Comparison of ENCODE assay signal across 28 cellular contexts in genomic region chr20:61128701-61129655, GRCh38.
"Had no signal": no experiment of that assay in that cellular context is flagged by ENCODE, and none has a peak within 500 bp of the region (broad histone marks: within the 10 kb centered on the region; RNA-seq: fewer than 3 reads in every experiment).

No MANE protein-coding gene starts in this region.

- H3K4me1 ChIP-seq: breast epithelium, lower lobe of right lung, suprapubic skin, tibial artery, upper lobe of right lung had no signal

- H3K4me3 ChIP-seq: breast epithelium, lower lobe of right lung, mucosa of descending colon, suprapubic skin, tibial artery, upper lobe of right lung had no signal

- H3K9me3 ChIP-seq: breast epithelium, lower lobe of right lung, mucosa of descending colon, suprapubic skin, tibial artery, upper lobe of right lung had no signal

- FAIRE-seq: colon, endometrium, frontal cortex had no signal

- H3K36me3 ChIP-seq: breast epithelium, lower lobe of right lung, suprapubic skin, tibial artery, upper lobe of right lung, WERI-Rb-1 had no signal

- H3K27me3 ChIP-seq: upper lobe of right lung had no signal

- DNase-seq: activated CD4-positive, alpha-beta memory T cell treated with anti-CD3 and anti-CD28 coated beads, Interleukin-2, amount 10 ng/mL, durations not matched to agents 7 days and 5 days; activated CD4-positive, alpha-beta T cell treated with anti-CD3 and anti-CD28 coated beads, Interleukin-2, amount 10 ng/mL, durations not matched to agents 24 days and 14 days; activated gamma-delta T cell treated with Interleukin-2 at 50 U/mL for 16 hours; activated naive CD4-positive, alpha-beta T cell treated with anti-CD3 and anti-CD28 coated beads, Interleukin-2, amount 50 U/mL, for 16 hours; activated T-cell treated with anti-CD3 and anti-CD28 coated beads, Interleukin-2, amount 50 U/mL, for 4 hours; amniotic stem cell; effector CD8-positive, alpha-beta T cell; kidney glomerular epithelial cell; lower lobe of right lung; mesendoderm; mucosa of descending colon; right cardiac atrium; stimulated activated CD4-positive, alpha-beta T cell treated with anti-CD3 and anti-CD28 coated beads, Interleukin-15, amount 100 ng/mL, for 24 hours; stimulated activated CD4-positive, alpha-beta T cell treated with anti-CD3 and anti-CD28 coated beads, Interleukin-2, amount 100 ng/mL, for 24 hours; stimulated activated naive B cell treated with anti-CD40 and anti-IgM and Interleukin-4, amounts not matched to agents 10 μg/mL and 1 μg/mL and 100 μg/mL, for 72 hours; T1000; tibial artery; upper lobe of right lung; WERI-Rb-1 had no signal

- ATAC-seq: activated CD4-positive, CD25-positive, alpha-beta regulatory T cell treated with anti-CD3 and anti-CD28 coated beads, Interleukin-2, amount 50 U/mL, for 24 hours; activated T-cell treated with anti-CD3 and anti-CD28 coated beads, Interleukin-2, amount 50 U/mL, for 4 hours; activated T-helper 17 cell treated with anti-CD3 and anti-CD28 coated beads, Interleukin-2, amount 50 U/mL, for 72 hours; left lobe of liver; lower lobe of right lung; mucosa of descending colon; natural killer cell treated with Interleukin-12 subunit alpha and Interleukin-12 subunit beta and Interleukin-15 and Interleukin-18, amount 100 ng/mL, for 72 hours; right cardiac atrium; stimulated activated naive B cell treated with anti-CD40 and anti-IgM and Interleukin-4, amounts not matched to agents 10 μg/mL and 1 μg/mL and 100 μg/mL, for 72 hours; upper lobe of right lung had no signal

- H3K27ac ChIP-seq: breast epithelium, lower lobe of right lung, suprapubic skin, tibial artery, upper lobe of right lung, WERI-Rb-1 had no signal
